In genomic region chr20:50933589-50933988, GRCh38 we compare ENCODE assay signal across 1 cellular context.
A peak's percentile ranks its signal among the peaks of the same experiment; 100 is the strongest.
TF ChIP-seq lines count a peak whose summit lies in the region.

No MANE protein-coding gene starts in this region.

TF ChIP-seq in K562, 482 proteins besides CTCF, POLR2A, EP300 and RAD21:
- TF ChIP-seq ZNF121 (CRISPR knock-in tag; conservative IDR thresholded peaks at IDR 0.05), result peak; percentile 68
- TF ChIP-seq ETS1 (conservative IDR thresholded peaks at IDR 0.05; ENCODE audit: control insufficient read depth, low read depth, low read length), result no peak
- TF ChIP-seq, protein P1, sequence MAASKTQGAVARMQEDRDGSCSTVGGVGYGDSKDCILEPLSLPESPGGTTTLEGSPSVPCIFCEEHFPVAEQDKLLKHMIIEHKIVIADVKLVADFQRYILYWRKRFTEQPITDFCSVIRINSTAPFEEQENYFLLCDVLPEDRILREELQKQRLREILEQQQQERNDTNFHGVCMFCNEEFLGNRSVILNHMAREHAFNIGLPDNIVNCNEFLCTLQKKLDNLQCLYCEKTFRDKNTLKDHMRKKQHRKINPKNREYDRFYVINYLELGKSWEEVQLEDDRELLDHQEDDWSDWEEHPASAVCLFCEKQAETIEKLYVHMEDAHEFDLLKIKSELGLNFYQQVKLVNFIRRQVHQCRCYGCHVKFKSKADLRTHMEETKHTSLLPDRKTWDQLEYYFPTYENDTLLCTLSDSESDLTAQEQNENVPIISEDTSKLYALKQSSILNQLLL (CRISPR knock-in tag; IDR thresholded peaks at IDR 0.05; ENCODE audit: borderline replicate concordance), result no peak
- TF ChIP-seq ZNF253 (CRISPR knock-in tag; conservative IDR thresholded peaks at IDR 0.05), result no peak
- no peak for TF ChIP-seq TCF7L2 (IDR thresholded peaks at IDR 0.05; ENCODE audit: low read depth, low read length)
- TF ChIP-seq RBM25 (IDR thresholded peaks at IDR 0.05; ENCODE audit: low read depth, low read length, severe bottlenecking), result peak; percentile 33
- TF ChIP-seq POLR2AphosphoS5 (IDR thresholded peaks at IDR 0.05; ENCODE audit: control insufficient read depth, insufficient read depth, low read depth, low read length), result 0 out of 2 replicates have a peak, but pooled peaks have one; percentile 17
